10 cellular contexts compared by ENCODE assay signal in genomic region chr22:22469527-22469926, GRCh38. TPM values are rescaled to one million over a fixed set of nuclear protein-coding genes. Genes with fewer than 3 reads are reported as not detected.
"Had no signal": no experiment of that assay in that cellular context is flagged by ENCODE, and none has a peak within 500 bp of the region (broad histone marks: within the 10 kb centered on the region; RNA-seq: fewer than 3 reads in every experiment).

No MANE protein-coding gene starts in this region.

- H3K4me2 ChIP-seq: GM23338 had no signal

- H3K4me3 Mint-ChIP-seq: GM23338, H9, HFFc6, IgD-negative memory B cell had no signal

- FAIRE-seq: H1, H54, HepG2 had no signal

- ATAC-seq: GM23338, HepG2 had no signal

- H3K27ac Mint-ChIP-seq: GM23338, H9, HFFc6, IgD-negative memory B cell had no signal

- H3K36me3 Mint-ChIP-seq: IgD-negative memory B cell had no signal

- DNase-seq: H9, HCEC 1CT, HFFc6, KG1 had no signal

- H3K4me3 ChIP-seq: GM23338 had no signal

- H3K27ac ChIP-seq: HL-60 had no signal

- H2AFZ ChIP-seq: GM23338 had no signal

RNA-seq across cellular contexts. Expression of gene ZNF280A, which starts 50.5 kb away (rescaled TPM):
- total RNA-seq: GM23338 had no signal
- polyA plus RNA-seq: GM23338, IgD-negative memory B cell had no signal
